In the genomic region with DNA sequence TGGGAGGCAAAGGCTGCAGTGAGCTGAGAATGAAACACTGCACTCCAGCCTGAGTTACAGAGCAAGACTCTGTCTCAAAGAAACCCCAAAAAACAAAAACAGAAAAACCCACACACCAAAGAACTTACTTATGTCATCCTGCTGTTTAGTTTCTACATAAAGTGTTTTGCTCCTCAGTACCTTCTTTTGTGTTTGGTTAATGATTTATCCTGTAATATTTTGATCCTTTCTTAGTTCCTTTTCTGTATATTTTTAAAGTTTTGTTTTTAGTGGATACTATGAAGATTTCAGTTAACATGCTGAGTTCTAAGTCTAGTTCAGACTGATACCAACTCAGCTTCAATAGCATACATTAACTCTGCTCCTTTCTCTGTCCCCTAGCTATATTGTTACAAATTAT, we compare ENCODE assay signal across 7 cellular contexts.
A peak's percentile ranks its signal among the peaks of the same experiment; 100 is the strongest.
ATAC-seq lines count a peak whose summit lies in the region.

No MANE protein-coding gene starts in this region.

- ATAC-seq in GM18511 (IDR thresholded peaks at IDR 0.05; ENCODE audit: unreplicated experiment) (peak; percentile 88), GM19043 (IDR thresholded peaks at IDR 0.05; ENCODE audit: low read depth, unreplicated experiment) (peak; percentile 97), GM21390 (IDR thresholded peaks at IDR 0.05; ENCODE audit: unreplicated experiment) (peak; percentile 86), HG02571 (IDR thresholded peaks at IDR 0.05; ENCODE audit: unreplicated experiment) (peak; percentile 93), HG02884 (IDR thresholded peaks at IDR 0.05; ENCODE audit: unreplicated experiment) (peak; percentile 65), HG03097 (IDR thresholded peaks at IDR 0.05; ENCODE audit: low FRiP score, unreplicated experiment) (peak; percentile 88), HG03442 (IDR thresholded peaks at IDR 0.05; ENCODE audit: unreplicated experiment) (peak; percentile 79)

Comparison
In these comparisons a context has a peak if more than half of its experiments do, and no peak if none do; other contexts are left out.
1. Peak in every context shown above with its lines: ATAC-seq.